Comparison of ENCODE assay signal across 8 cellular contexts in genomic region chr1:1432951-1433803, GRCh38. TPM values are rescaled to one million over a fixed set of nuclear protein-coding genes. Genes with fewer than 3 reads are reported as not detected.
DNase-seq lines count a peak whose midpoint lies in the region; ATAC-seq and TF ChIP-seq lines count a peak whose summit lies in the region.

No MANE protein-coding gene starts in this region.

- peak overlapping the region; percentile 91 for H3K27ac ChIP-seq in SJCRH30
- H3K27ac ChIP-seq in right atrium auricular region: peak overlapping the region; percentile 81 to 87

- peaks cover 12% of the 10 kb centered on the region for H3K4me1 Mint-ChIP-seq in activated CD8-positive, alpha-beta T cell treated with anti-CD3 and anti-CD28 coated beads, Interleukin-2, amount 10 ng/mL, durations not matched to agents 7 days and 5 days (ENCODE audit: low read depth)

- no peaks in the 10 kb centered on the region for H3K9me3 Mint-ChIP-seq in activated CD8-positive, alpha-beta T cell treated with anti-CD3 and anti-CD28 coated beads, Interleukin-2, amount 10 ng/mL, durations not matched to agents 7 days and 5 days (ENCODE audit: insufficient read depth)

- peaks cover 16% of the 10 kb centered on the region for H3K27me3 Mint-ChIP-seq in activated CD8-positive, alpha-beta T cell treated with anti-CD3 and anti-CD28 coated beads, Interleukin-2, amount 10 ng/mL, durations not matched to agents 7 days and 5 days (ENCODE audit: low read depth)

- DNase-seq in NCI-H2029 (lab: John Stamatoyannopoulos, UW): peak; percentile 41
- no peak for DNase-seq in NCI-H2029 treated with DMSO at 0.1 percent for 48 hours (lab: John Stamatoyannopoulos, UW)
- DNase-seq in SJCRH30: peak; percentile 90 to 92
- DNase-seq in right atrium auricular region (ENCODE audit: low spot score): peak; percentile 69
- DNase-seq in renal cortical epithelial cell (ENCODE audit: low read depth): peak; percentile 26
- DNase-seq in activated CD8-positive, alpha-beta T cell treated with anti-CD3 and anti-CD28 coated beads, Interleukin-2, amount 10 ng/mL, durations not matched to agents 7 days and 5 days: no peak
- no peak for DNase-seq in stimulated activated naive CD4-positive, alpha-beta T cell treated with Interleukin-2 at 50 U/mL for 16 hours (lab: John Stamatoyannopoulos, UW)
- no peak for DNase-seq in dedifferentiated amniotic fluid mesenchymal stem cell (ENCODE audit: extremely low spot score)

- TF ChIP-seq CTCF in right atrium auricular region (IDR thresholded peaks at IDR 0.05): no peak

- peak overlapping the region; percentile 50 for H3K4me3 ChIP-seq in SJCRH30
- peak overlapping the region in 1 of 2 donors; percentile 15 for H3K4me3 ChIP-seq in right atrium auricular region

- CTCF ChIA-PET in activated CD8-positive, alpha-beta T cell treated with anti-CD3 and anti-CD28 coated beads, Interleukin-2, amount 10 ng/mL, durations not matched to agents 7 days and 5 days (lab: Charles Lee): no interaction called here

- H3K27ac Mint-ChIP-seq in activated CD8-positive, alpha-beta T cell treated with anti-CD3 and anti-CD28 coated beads, Interleukin-2, amount 10 ng/mL, durations not matched to agents 7 days and 5 days: no peak overlapping the region

- H3K27me3 ChIP-seq in SJCRH30: no peaks in the 10 kb centered on the region
- H3K27me3 ChIP-seq in right atrium auricular region: no peaks in the 10 kb centered on the region

- no peaks in the 10 kb centered on the region for H3K36me3 ChIP-seq in SJCRH30
- no peaks in the 10 kb centered on the region for H3K36me3 ChIP-seq in right atrium auricular region

- peaks cover 48% of the 10 kb centered on the region for H3K4me1 ChIP-seq in SJCRH30
- H3K4me1 ChIP-seq in right atrium auricular region: peaks cover 0 to 82% of the 10 kb centered on the region in 2 donors

- H3K36me3 Mint-ChIP-seq in activated CD8-positive, alpha-beta T cell treated with anti-CD3 and anti-CD28 coated beads, Interleukin-2, amount 10 ng/mL, durations not matched to agents 7 days and 5 days (ENCODE audit: low read depth): no peaks in the 10 kb centered on the region

- H3K4me3 Mint-ChIP-seq in activated CD8-positive, alpha-beta T cell treated with anti-CD3 and anti-CD28 coated beads, Interleukin-2, amount 10 ng/mL, durations not matched to agents 7 days and 5 days: no peak overlapping the region

- POLR2A ChIA-PET in activated CD8-positive, alpha-beta T cell treated with anti-CD3 and anti-CD28 coated beads, Interleukin-2, amount 10 ng/mL, durations not matched to agents 7 days and 5 days (lab: Charles Lee): interaction anchor here (0.7 kb wide), 2 partner anchors 12 to 107 kb away, joined by 3 read pairs; partner anchors contain the start of gene ANKRD65

- no peak for ATAC-seq in activated CD8-positive, alpha-beta T cell treated with anti-CD3 and anti-CD28 coated beads, Interleukin-2, amount 10 ng/mL, durations not matched to agents 7 days and 5 days

- no peaks in the 10 kb centered on the region for H3K9me3 ChIP-seq in SJCRH30 (replicated peaks)
- H3K9me3 ChIP-seq in right atrium auricular region: no peaks in the 10 kb centered on the region

RNA-seq across cellular contexts. Expression of gene VWA1, which starts 2.3 kb away (rescaled TPM):
- 0.58 and 3.3 TPM in 2 replicates for total RNA-seq in SJCRH30 (2014; rRNA removed; shearing (Covaris generic))
- 10 to 100 TPM; 13.0 to 15.2 TPM for total RNA-seq in right atrium auricular region
- 14.4 and 19.1 TPM in 2 replicates for total RNA-seq in renal cortical epithelial cell
- total RNA-seq in activated CD8-positive, alpha-beta T cell treated with anti-CD3 and anti-CD28 coated beads, Interleukin-2, amount 10 ng/mL, durations not matched to agents 7 days and 5 days: under 1 TPM; 0.21 to 0.29 TPM

RNA-seq across cellular contexts. Expression of gene ANKRD65, which starts 12.1 kb away (rescaled TPM):
- total RNA-seq in SJCRH30 (2014; rRNA removed; shearing (Covaris generic)): 6.1 and 6.2 TPM in 2 replicates
- 1 to 10 TPM; 2.2 to 2.4 TPM for total RNA-seq in right atrium auricular region
- 0.10 and 0.17 TPM in 2 replicates for total RNA-seq in renal cortical epithelial cell
- not detected for total RNA-seq in activated CD8-positive, alpha-beta T cell treated with anti-CD3 and anti-CD28 coated beads, Interleukin-2, amount 10 ng/mL, durations not matched to agents 7 days and 5 days

RNA-seq across cellular contexts. Expression of gene ATAD3C, which starts 16.3 kb away (rescaled TPM):
- 0.20 TPM in 1 of 2 replicates, not detected in the other for total RNA-seq in SJCRH30 (2014; rRNA removed; shearing (Covaris generic))
- total RNA-seq in right atrium auricular region: 1 to 10 TPM; 1.4 to 2.8 TPM
- total RNA-seq in renal cortical epithelial cell: under 0.01 and 5.2 TPM in 2 replicates
- total RNA-seq in activated CD8-positive, alpha-beta T cell treated with anti-CD3 and anti-CD28 coated beads, Interleukin-2, amount 10 ng/mL, durations not matched to agents 7 days and 5 days: 1 to 10 TPM; 1.0 to 1.4 TPM

RNA-seq across cellular contexts. Expression of gene MRPL20, which starts 26.1 kb away (rescaled TPM):
- 229 and 236 TPM in 2 replicates for total RNA-seq in SJCRH30 (2014; rRNA removed; shearing (Covaris generic))
- total RNA-seq in right atrium auricular region (100 to 1,000 TPM; 160 to 218 TPM), renal cortical epithelial cell (72.1 and 79.5 TPM in 2 replicates)
- total RNA-seq in activated CD8-positive, alpha-beta T cell treated with anti-CD3 and anti-CD28 coated beads, Interleukin-2, amount 10 ng/mL, durations not matched to agents 7 days and 5 days: 100 to 1,000 TPM; 111 to 117 TPM

RNA-seq across cellular contexts. Expression of gene CCNL2, which starts 34.0 kb away (rescaled TPM):
- total RNA-seq in SJCRH30 (2014; rRNA removed; shearing (Covaris generic)): 124 and 196 TPM in 2 replicates
- total RNA-seq in right atrium auricular region (10 to 100 TPM; 41.6 to 44.2 TPM), renal cortical epithelial cell (71.0 and 155 TPM in 2 replicates)
- 100 to 1,000 TPM in 1 of 2 experiments, 10 to 100 TPM in 1; 98.3 to 110 TPM for total RNA-seq in activated CD8-positive, alpha-beta T cell treated with anti-CD3 and anti-CD28 coated beads, Interleukin-2, amount 10 ng/mL, durations not matched to agents 7 days and 5 days

Comparison
In these comparisons a context has a peak if more than half of its experiments do, and no peak if none do; other contexts are left out.
1. DNase-seq: peak in NCI-H2029 (single experiment), SJCRH30 (2 of 2), right atrium auricular region (single experiment) and renal cortical epithelial cell (single experiment); none in NCI-H2029 treated with DMSO at 0.1 percent for 48 hours (single experiment), activated CD8-positive, alpha-beta T cell treated with anti-CD3 and anti-CD28 coated beads, Interleukin-2, amount 10 ng/mL, durations not matched to agents 7 days and 5 days (single experiment), stimulated activated naive CD4-positive, alpha-beta T cell treated with Interleukin-2 at 50 U/mL for 16 hours (single experiment) and dedifferentiated amniotic fluid mesenchymal stem cell (single experiment).